In the genomic region with DNA sequence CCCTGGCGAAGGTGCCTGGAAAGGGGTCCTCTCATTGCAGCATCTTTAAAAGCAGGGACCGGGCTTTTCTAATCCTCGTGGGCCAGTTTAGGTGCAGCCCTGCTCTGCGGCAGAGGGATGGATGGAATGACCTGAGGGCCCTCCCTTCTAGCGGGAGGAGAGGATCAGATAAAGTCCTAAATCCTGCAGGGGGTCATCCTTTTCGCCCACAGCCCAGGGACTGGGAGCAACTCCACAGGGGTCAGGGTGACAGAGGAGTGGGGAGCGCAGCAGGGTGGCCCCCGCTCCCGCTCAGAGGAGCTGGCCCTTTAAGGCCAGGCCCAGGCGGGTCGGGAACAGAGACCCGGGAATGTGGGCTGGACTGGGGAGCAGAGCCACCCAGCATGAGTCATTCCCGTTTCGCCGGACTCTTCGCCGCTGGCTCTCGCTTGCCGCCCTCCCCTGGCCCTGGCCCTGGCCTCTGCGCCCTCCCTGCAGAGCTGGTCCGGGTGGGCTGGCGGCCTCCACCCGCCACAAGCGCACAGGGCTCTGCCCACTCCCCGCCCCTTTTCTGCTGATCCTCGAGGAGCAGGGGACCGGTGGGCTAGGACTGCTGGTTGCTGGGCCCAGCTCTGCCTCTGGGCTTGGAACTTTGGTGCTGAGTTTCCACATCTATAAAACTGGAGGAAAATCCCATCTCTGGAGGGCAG, we compare ENCODE assay signal across 7 cellular contexts.
A peak's percentile ranks its signal among the peaks of the same experiment; 100 is the strongest.
DNase-seq lines count a peak whose midpoint lies in the region; TF ChIP-seq lines count a peak whose summit lies in the region.

No MANE protein-coding gene starts in this region.

- no peaks in the 10 kb centered on the region for H3K9me3 ChIP-seq in HAP-1

- no peaks in the 10 kb centered on the region for H3K36me3 Mint-ChIP-seq in nephron progenitor cell (ENCODE audit: low read depth)

- in situ Hi-C loops in HAP-1 (cut with MboI; ENCODE audit: low sequenced_read_pairs): loop anchor here (5.0 to 25.0 kb wide), 4 partner anchors 182 to 1017 kb away; partner anchors contain the start of genes FBXL14, RAD52 and WNK1

- no peak for TF ChIP-seq CTCF in fibroblast of pulmonary artery (IDR thresholded peaks at IDR 0.05; ENCODE audit: low read length, missing control alignments)
- TF ChIP-seq CTCF in nephron progenitor cell (IDR thresholded peaks at IDR 0.05): no peak

- peaks cover 9% of the 10 kb centered on the region for H3K9me3 Mint-ChIP-seq in nephron progenitor cell

- H3K36me3 ChIP-seq in HAP-1 (replicated peaks): no peaks in the 10 kb centered on the region

- H3K27me3 ChIP-seq in HAP-1 (ENCODE audit: low read depth): no peaks in the 10 kb centered on the region

- peaks cover 23% of the 10 kb centered on the region for H3K4me1 ChIP-seq in HAP-1

- H3K27ac Mint-ChIP-seq in nephron progenitor cell: no peak overlapping the region

- peaks cover 28% of the 10 kb centered on the region for H3K4me1 Mint-ChIP-seq in nephron progenitor cell

- H3K27me3 Mint-ChIP-seq in nephron progenitor cell (ENCODE audit: low read depth, poor library complexity): peaks cover 4% of the 10 kb centered on the region

- peak overlapping the region; percentile 80 for H3K4me3 Mint-ChIP-seq in nephron progenitor cell

- peak in 1 of 2 experiments; percentile 35 for DNase-seq in HAP-1 (ENCODE audit: low spot score in 2 of 2)
- DNase-seq in SW480 (ENCODE audit: low spot score): peak; percentile 95
- peak; percentile 86 for DNase-seq in fibroblast of pulmonary artery (ENCODE audit: low read depth)
- peak; percentile 62 for DNase-seq in nephron progenitor cell
- DNase-seq in NCI-H82 treated with DMSO at 0.1 percent for 48 hours (lab: John Stamatoyannopoulos, UW; ENCODE audit: unreplicated experiment): no peak
- DNase-seq in NCI-H526 treated with DMSO at 0.1 percent for 48 hours (lab: John Stamatoyannopoulos, UW): no peak
- DNase-seq in NCI-H1694 treated with DMSO at 0.1 percent for 48 hours (lab: John Stamatoyannopoulos, UW): no peak

- H3K4me3 ChIP-seq in HAP-1 (peak overlapping the region; percentile 35), fibroblast of pulmonary artery (replicated peaks; ENCODE audit: low read depth, low read length) (peak overlapping the region; percentile 68)

Comparison
In these comparisons a context has a peak if more than half of its experiments do, and no peak if none do; other contexts are left out.
1. DNase-seq: peak in SW480 (single experiment), fibroblast of pulmonary artery (single experiment) and nephron progenitor cell (single experiment); none in NCI-H82 treated with DMSO at 0.1 percent for 48 hours (single experiment), NCI-H526 treated with DMSO at 0.1 percent for 48 hours (single experiment) and NCI-H1694 treated with DMSO at 0.1 percent for 48 hours (single experiment).